22 cellular contexts compared by ENCODE assay signal in genomic region chr16:11326737-11327276, GRCh38. TPM values are rescaled to one million over a fixed set of nuclear protein-coding genes. Genes with fewer than 3 reads are reported as not detected.
DNase-seq lines count a peak whose midpoint lies in the region; ATAC-seq and TF ChIP-seq lines count a peak whose summit lies in the region.
"Had no signal": no experiment of that assay in that cellular context is flagged by ENCODE, and none has a peak within 500 bp of the region (broad histone marks: within the 10 kb centered on the region; RNA-seq: fewer than 3 reads in every experiment).

No MANE protein-coding gene starts in this region.

- POLR2A ChIA-PET in activated CD4-positive, alpha-beta T cell treated with anti-CD3 and anti-CD28 coated beads for 36 hours (lab: Charles Lee) = interaction anchor here (0.6 kb wide), 1 partner anchor 14 kb away, joined by 3 read pairs; no protein-coding TSS in a partner anchor

- H3K27me3 ChIP-seq in GM23338 (ENCODE audit: insufficient read depth) = no peaks in the 10 kb centered on the region
- H3K27me3 ChIP-seq: esophagus muscularis mucosa had no signal

- TF ChIP-seq CTCF in GM23338 (conservative IDR thresholded peaks at IDR 0.05; ENCODE audit: low read depth in 2 of 2) (no peak), osteocyte (IDR thresholded peaks at IDR 0.05) (no peak)

- no peak for ATAC-seq in activated CD4-positive, alpha-beta T cell treated with anti-CD3 and anti-CD28 coated beads for 36 hours
- ATAC-seq in GM23338 (no peak), GM18867 (IDR thresholded peaks at IDR 0.05; ENCODE audit: unreplicated experiment) (no peak)

- H3K36me3 Mint-ChIP-seq in activated CD4-positive, alpha-beta T cell treated with anti-CD3 and anti-CD28 coated beads for 36 hours (ENCODE audit: low read depth) = no peaks in the 10 kb centered on the region
- H3K36me3 Mint-ChIP-seq in GM23338 (ENCODE audit: low read depth) (peaks cover 25% of the 10 kb centered on the region), osteocyte (ENCODE audit: unreplicated experiment) (no peaks in the 10 kb centered on the region)
- no peaks in the 10 kb centered on the region for H3K36me3 Mint-ChIP-seq in activated naive CD8-positive, alpha-beta T cell

- H3K9me3 Mint-ChIP-seq in activated CD4-positive, alpha-beta T cell treated with anti-CD3 and anti-CD28 coated beads for 36 hours (ENCODE audit: low read depth) = no peaks in the 10 kb centered on the region
- H3K9me3 Mint-ChIP-seq in GM23338 (no peaks in the 10 kb centered on the region; the same call in 2 of the 3 replicates), osteocyte (ENCODE audit: unreplicated experiment) (no peaks in the 10 kb centered on the region)
- no peaks in the 10 kb centered on the region for H3K9me3 Mint-ChIP-seq in activated naive CD8-positive, alpha-beta T cell (ENCODE audit: low read depth)

- H3K36me3 ChIP-seq in GM23338 (ENCODE audit: insufficient read depth) = no peaks in the 10 kb centered on the region
- H3K36me3 ChIP-seq: esophagus muscularis mucosa, WERI-Rb-1 had no signal

- no peaks in the 10 kb centered on the region for H3K27me3 Mint-ChIP-seq in activated CD4-positive, alpha-beta T cell treated with anti-CD3 and anti-CD28 coated beads for 36 hours
- H3K27me3 Mint-ChIP-seq in GM23338 (ENCODE audit: insufficient read depth, low read depth, poor library complexity) (peaks cover 19% of the 10 kb centered on the region), osteocyte (ENCODE audit: unreplicated experiment) (no peaks in the 10 kb centered on the region)
- no peaks in the 10 kb centered on the region for H3K27me3 Mint-ChIP-seq in activated naive CD8-positive, alpha-beta T cell

- H3K27ac ChIP-seq in GM23338 (ENCODE audit: low read depth) = peak overlapping the region; percentile 99
- H3K27ac ChIP-seq: coronary artery, esophagus muscularis mucosa, WERI-Rb-1 had no signal

- H3K9me2 ChIP-seq in GM23338 (ENCODE audit: insufficient read depth) = no peaks in the 10 kb centered on the region
- H3K9me2 ChIP-seq: SK-N-SH had no signal

- intact Hi-C loops in activated CD4-positive, alpha-beta T cell treated with anti-CD3 and anti-CD28 coated beads for 36 hours (cut with DNase I, micrococcal nuclease) = loop anchor here in 1 of 2 experiments (2.0 kb wide), 1 partner anchor 14 kb away; no protein-coding TSS in a partner anchor

- H3F3A ChIP-seq in GM23338 (replicated peaks; ENCODE audit: low read depth) = peaks cover 15% of the 10 kb centered on the region

- H3K79me2 ChIP-seq in GM23338 (replicated peaks; ENCODE audit: insufficient read depth) = no peaks in the 10 kb centered on the region

- H3K4me3 ChIP-seq in GM23338 = no peak overlapping the region
- H3K4me3 ChIP-seq: coronary artery, esophagus muscularis mucosa had no signal

- peak overlapping the region; percentile 55 for H3K27ac Mint-ChIP-seq in activated CD4-positive, alpha-beta T cell treated with anti-CD3 and anti-CD28 coated beads for 36 hours
- H3K27ac Mint-ChIP-seq in GM23338 = peak overlapping the region; percentile 97
- peak overlapping the region; percentile 64 for H3K27ac Mint-ChIP-seq in activated naive CD8-positive, alpha-beta T cell
- H3K27ac Mint-ChIP-seq in osteocyte (ENCODE audit: unreplicated experiment) = peak overlapping the region; percentile 68

- H3K4me2 ChIP-seq in GM23338 = no peak overlapping the region; the same call in 1 of the 2 replicates
- H3K4me2 ChIP-seq: SK-N-SH had no signal

- no peak overlapping the region for H3K4me3 Mint-ChIP-seq in activated CD4-positive, alpha-beta T cell treated with anti-CD3 and anti-CD28 coated beads for 36 hours
- H3K4me3 Mint-ChIP-seq in GM23338 = peak overlapping the region; percentile 14; the same call in 1 of the 3 replicates
- H3K4me3 Mint-ChIP-seq in activated naive CD8-positive, alpha-beta T cell = peak overlapping the region; percentile 47
- no peak overlapping the region for H3K4me3 Mint-ChIP-seq in osteocyte (ENCODE audit: unreplicated experiment)

- H2AFZ ChIP-seq in GM23338 = no peak overlapping the region

- no peak for DNase-seq in activated CD4-positive, alpha-beta T cell treated with anti-CD3 and anti-CD28 coated beads for 36 hours
- no peak for DNase-seq in activated CD4-positive, alpha-beta T cell treated with anti-CD3 and anti-CD28 coated beads for 48 hours
- DNase-seq in GM23338 (ENCODE audit: low spot score) (no peak), osteocyte (ENCODE audit: extremely low spot score, unreplicated experiment) (no peak), COLO829 (ENCODE audit: low spot score) (no peak), pons (ENCODE audit: low spot score) (no peak)
- DNase-seq: HCEC 1CT, head of caudate nucleus, Kasumi-1, NCI-H146, NCI-H446, SK-N-SH, WERI-Rb-1 had no signal

- peaks cover 51% of the 10 kb centered on the region for H3K4me1 Mint-ChIP-seq in activated CD4-positive, alpha-beta T cell treated with anti-CD3 and anti-CD28 coated beads for 36 hours
- peaks cover 53% of the 10 kb centered on the region for H3K4me1 Mint-ChIP-seq in GM23338
- H3K4me1 Mint-ChIP-seq in activated naive CD8-positive, alpha-beta T cell (ENCODE audit: low read depth) = peaks cover 46% of the 10 kb centered on the region
- H3K4me1 Mint-ChIP-seq in osteocyte (ENCODE audit: unreplicated experiment) = peaks cover 55% of the 10 kb centered on the region

- peaks cover 18% of the 10 kb centered on the region for H3K4me1 ChIP-seq in GM23338 (ENCODE audit: insufficient read depth)

- H4K20me1 ChIP-seq in GM23338 (replicated peaks; ENCODE audit: insufficient read depth) = no peaks in the 10 kb centered on the region

- CTCF ChIA-PET in activated CD4-positive, alpha-beta T cell treated with anti-CD3 and anti-CD28 coated beads for 36 hours (lab: Charles Lee) = interaction anchor here (0.6 to 1.1 kb wide), 3 partner anchors 26 to 34 kb away, joined by 3 read pairs; no protein-coding TSS in a partner anchor

TF ChIP-seq in GM23338, 12 proteins besides CTCF, POLR2A, EP300 and RAD21 (continues in another document):
- TF ChIP-seq ZNF114 (CRISPR knock-in tag; IDR thresholded peaks at IDR 0.05) = no peak
- no peak for TF ChIP-seq ZNF331 (CRISPR knock-in tag; IDR thresholded peaks at IDR 0.05; ENCODE audit: low read depth)
- TF ChIP-seq NANOG (IDR thresholded peaks at IDR 0.05; ENCODE audit: borderline replicate concordance) = no peak
- TF ChIP-seq STAT1 (IDR thresholded peaks at IDR 0.05; ENCODE audit: unreplicated experiment) = no peak
- no peak for TF ChIP-seq CREB1 (CRISPR knock-in tag; IDR thresholded peaks at IDR 0.05; ENCODE audit: low read depth)

RNA-seq across cellular contexts. Expression of gene RMI2, which starts 18.5 kb away (rescaled TPM):
- 10 to 100 TPM; 56.0 to 69.8 TPM for total RNA-seq in activated CD4-positive, alpha-beta T cell treated with anti-CD3 and anti-CD28 coated beads for 36 hours
- 98.2 and 120 TPM in 2 replicates for total RNA-seq in GM23338 (2014; rRNA removed; shearing (Covaris generic))
- polyA plus RNA-seq in GM23338 (2016; fragmentation: Nextera tagmentation; extraction: Ambion mirVana) = 103 and 108 TPM in 2 replicates
- total RNA-seq in osteocyte = 4.1 and 5.1 TPM in 2 replicates

RNA-seq across cellular contexts. Expression of gene PRM1, which starts 45.7 kb away (rescaled TPM):
- not detected for total RNA-seq in activated CD4-positive, alpha-beta T cell treated with anti-CD3 and anti-CD28 coated beads for 36 hours
- total RNA-seq in GM23338 (2014; rRNA removed; shearing (Covaris generic)) = not detected in 2 replicates
- polyA plus RNA-seq in GM23338 (2016; fragmentation: Nextera tagmentation; extraction: Ambion mirVana) = 1.2 and 2.1 TPM in 2 replicates
- total RNA-seq in osteocyte = not detected in 2 replicates
- total RNA-seq: A172, aorta, esophagus muscularis mucosa, G401, kidney epithelial cell had no signal
- polyA plus RNA-seq: aorta, SK-N-SH had no signal

RNA-seq across cellular contexts. Expression of gene PRM2, which starts 50.5 kb away (rescaled TPM):
- not detected for total RNA-seq in activated CD4-positive, alpha-beta T cell treated with anti-CD3 and anti-CD28 coated beads for 36 hours
- total RNA-seq in GM23338 (2014; rRNA removed; shearing (Covaris generic)) = not detected in 2 replicates
- not detected in 2 replicates for polyA plus RNA-seq in GM23338 (2016; fragmentation: Nextera tagmentation; extraction: Ambion mirVana)
- total RNA-seq in osteocyte = not detected in 2 replicates
- total RNA-seq: A172, aorta, esophagus muscularis mucosa, G401, kidney epithelial cell had no signal
- polyA plus RNA-seq: aorta, SK-N-SH had no signal

RNA-seq across cellular contexts. Expression of gene PRM3, which starts 53.4 kb away (rescaled TPM):
- total RNA-seq in activated CD4-positive, alpha-beta T cell treated with anti-CD3 and anti-CD28 coated beads for 36 hours = not detected
- not detected in 2 replicates for total RNA-seq in GM23338 (2014; rRNA removed; shearing (Covaris generic))
- not detected in 2 replicates for polyA plus RNA-seq in GM23338 (2016; fragmentation: Nextera tagmentation; extraction: Ambion mirVana)
- total RNA-seq in osteocyte = not detected in 2 replicates
- total RNA-seq: A172, aorta, esophagus muscularis mucosa, G401, kidney epithelial cell had no signal
- polyA plus RNA-seq: aorta, SK-N-SH, thymus had no signal

RNA-seq across cellular contexts. Expression of gene TNP2, which starts 57.7 kb away (rescaled TPM):
- total RNA-seq in activated CD4-positive, alpha-beta T cell treated with anti-CD3 and anti-CD28 coated beads for 36 hours = not detected
- not detected in 2 replicates for total RNA-seq in GM23338 (2014; rRNA removed; shearing (Covaris generic))
- polyA plus RNA-seq in GM23338 (2016; fragmentation: Nextera tagmentation; extraction: Ambion mirVana) = not detected in 2 replicates
- total RNA-seq in osteocyte = not detected in 2 replicates
- total RNA-seq: A172, aorta, esophagus muscularis mucosa, G401, kidney epithelial cell had no signal
- polyA plus RNA-seq: aorta, SK-N-SH, thymus had no signal

Comparison
In these comparisons a context has a peak if more than half of its experiments do, and no peak if none do; other contexts are left out.
1. H3K4me3 Mint-ChIP-seq: peak in GM23338 (single experiment) and activated naive CD8-positive, alpha-beta T cell (single experiment); none in activated CD4-positive, alpha-beta T cell treated with anti-CD3 and anti-CD28 coated beads for 36 hours (single experiment) and osteocyte (single experiment).
2. Peak in every context shown above with its lines, with median percentiles within 50 percentile points of each other: H3K27ac Mint-ChIP-seq.